Comparison of ENCODE assay signal across 8 cellular contexts in genomic region chr3:101381809-101382208, GRCh38.
DNase-seq lines count a peak whose midpoint lies in the region; FAIRE-seq and TF ChIP-seq lines count a peak whose summit lies in the region.

No MANE protein-coding gene starts in this region.

- H3K4me2 ChIP-seq in SK-N-SH, result no peak overlapping the region

- H3K4me3 ChIP-seq in SK-N-SH (ENCODE audit: low read depth in 2 of 2, low read length in 1 of 2) (no peak overlapping the region), fibroblast of villous mesenchyme (ENCODE audit: low read depth, low read length) (no peak overlapping the region), small intestine (ENCODE audit: low read depth in 1 of 2, low read length in 2 of 2) (no peak overlapping the region)

- FAIRE-seq in small intestine (lab: Jason Lieb, UNC), result no peak

- H3K36me3 ChIP-seq in SK-N-SH (replicated peaks in 1 of 2; ENCODE audit: control insufficient read depth in 1 of 2, insufficient read depth in 2 of 2, low read length in 1 of 2) (peaks cover 0 to 18% of the 10 kb centered on the region in 2 experiments), small intestine (ENCODE audit: control insufficient read depth in 2 of 2, insufficient read depth in 2 of 2, low read length in 2 of 2) (no peaks in the 10 kb centered on the region)

- H3K79me2 ChIP-seq in SK-N-SH (ENCODE audit: insufficient read depth), result no peaks in the 10 kb centered on the region

- H2AFZ ChIP-seq in SK-N-SH (ENCODE audit: low read depth), result no peak overlapping the region

- H3K4me1 ChIP-seq in SK-N-SH (ENCODE audit: control insufficient read depth in 1 of 2, insufficient read depth in 2 of 2, low read depth in 1 of 2, low read length in 1 of 2) (peaks cover 0 to 8% of the 10 kb centered on the region in 2 experiments; a peak in 1 of 4 replicates), small intestine (ENCODE audit: control insufficient read depth in 2 of 2, insufficient read depth in 1 of 2, low read depth in 1 of 2, low read length in 1 of 2) (peaks cover 4 to 5% of the 10 kb centered on the region in 2 donors)

- no peak for TF ChIP-seq EP300 in SK-N-SH (IDR thresholded peaks at IDR 0.05; ENCODE audit: borderline replicate concordance in 1 of 2, low read depth in 1 of 2, low read length in 1 of 2)

- peak; percentile 66 for TF ChIP-seq RAD21 in SK-N-SH (IDR thresholded peaks at IDR 0.05; ENCODE audit: low read length)

- H4K20me1 ChIP-seq in SK-N-SH (ENCODE audit: insufficient read depth), result no peaks in the 10 kb centered on the region

- peak; percentile 72 for DNase-seq in ELR (ENCODE audit: low read depth)
- DNase-seq in LoVo (ENCODE audit: low spot score), result peak; percentile 32
- DNase-seq in SK-N-SH, result peak; percentile 25
- peak; percentile 62 for DNase-seq in fibroblast of villous mesenchyme (ENCODE audit: low read depth)
- DNase-seq in small intestine, result peak; percentile 61
- no peak for DNase-seq in COLO668 (lab: John Stamatoyannopoulos, UW; ENCODE audit: unreplicated experiment)
- DNase-seq in OCI-M2 (lab: John Stamatoyannopoulos, UW; ENCODE audit: unreplicated experiment), result no peak
- DNase-seq in activated T-cell treated with anti-CD3 and anti-CD28 coated beads for 4 hours, result no peak

- no peaks in the 10 kb centered on the region for H3K27me3 ChIP-seq in SK-N-SH (ENCODE audit: insufficient read depth)
- H3K27me3 ChIP-seq in small intestine (ENCODE audit: control insufficient read depth in 2 of 2, insufficient read depth in 2 of 2, low read length in 2 of 2), result no peaks in the 10 kb centered on the region

- CTCF ChIA-PET in SK-N-SH (lab: Yijun Ruan, JAX), result interaction anchor here (0.5 to 1.8 kb wide), 8 partner anchors 11 to 919 kb away, joined by 3 to 4 read pairs (median 3); no protein-coding TSS in a partner anchor

- POLR2A ChIA-PET in SK-N-SH (lab: Yijun Ruan, JAX), result no interaction called here

- H3K9ac ChIP-seq in SK-N-SH, result no peak overlapping the region

- no peaks in the 10 kb centered on the region for H3K9me2 ChIP-seq in SK-N-SH

- peaks cover 10% of the 10 kb centered on the region for H3F3A ChIP-seq in SK-N-SH (replicated peaks; ENCODE audit: insufficient read depth)

- H3K27ac ChIP-seq in SK-N-SH (ENCODE audit: low read depth in 2 of 2, low read length in 1 of 2), result no peak overlapping the region
- H3K27ac ChIP-seq in small intestine (ENCODE audit: low read depth in 1 of 2, low read length in 1 of 2), result no peak overlapping the region

- TF ChIP-seq CTCF in SK-N-SH (IDR thresholded peaks at IDR 0.05) (peak; percentile 47), fibroblast of villous mesenchyme (IDR thresholded peaks at IDR 0.05; ENCODE audit: insufficient read depth, low read depth, low read length) (peak; percentile 51)

- peaks cover 17% of the 10 kb centered on the region for H3K9me3 ChIP-seq in SK-N-SH
- H3K9me3 ChIP-seq in small intestine (ENCODE audit: control insufficient read depth, low read depth), result no peaks in the 10 kb centered on the region

TF ChIP-seq in SK-N-SH, 30 proteins besides CTCF, POLR2A, EP300 and RAD21:
- TF ChIP-seq FOSL2 (IDR thresholded peaks at IDR 0.05; ENCODE audit: borderline replicate concordance, low read depth) (no peak), PBX3 (IDR thresholded peaks at IDR 0.05) (no peak), RFX5 (IDR thresholded peaks at IDR 0.05; ENCODE audit: low read length) (no peak), RXRA (IDR thresholded peaks at IDR 0.05; ENCODE audit: borderline replicate concordance, low read depth) (no peak), EZH2phosphoT487 (IDR thresholded peaks at IDR 0.05; ENCODE audit: borderline replicate concordance, low read depth) (no peak), MEF2A (IDR thresholded peaks at IDR 0.05; ENCODE audit: borderline replicate concordance, low read depth) (no peak), FOXJ3 (CRISPR knock-in tag; IDR thresholded peaks at IDR 0.05) (no peak), JUND (IDR thresholded peaks at IDR 0.05) (no peak), YY1 (IDR thresholded peaks at IDR 0.05; ENCODE audit: low read depth) (no peak)

Comparison
In these comparisons a context has a peak if more than half of its experiments do, and no peak if none do; other contexts are left out.
1. DNase-seq: peak in ELR (single experiment), LoVo (single experiment), SK-N-SH (single experiment), fibroblast of villous mesenchyme (single experiment) and small intestine (single experiment); none in COLO668 (single experiment), OCI-M2 (single experiment) and activated T-cell treated with anti-CD3 and anti-CD28 coated beads for 4 hours (single experiment).